Comparison of ENCODE assay signal across 8 cellular contexts in genomic region chr3:195154793-195155535, GRCh38.
DNase-seq lines count a peak whose midpoint lies in the region; ATAC-seq, FAIRE-seq and TF ChIP-seq lines count a peak whose summit lies in the region.

No MANE protein-coding gene starts in this region.

- no peaks in the 10 kb centered on the region for H3K9me3 ChIP-seq in HepG2 (ENCODE audit: low read length)

- no peak overlapping the region for H2AFZ ChIP-seq in HepG2 (ENCODE audit: low read length)

- BruUV-seq in HepG2 (replicated peaks; lab: Mats Ljungman, UMichigan), result no TSS peak

- no peak overlapping the region for H3K4me3 ChIP-seq in HepG2 (replicated peaks in 1 of 3; ENCODE audit: insufficient read depth in 1 of 3, low read depth in 2 of 3, low read length in 3 of 3)

- POLR2A ChIA-PET in HepG2 (lab: Yijun Ruan, JAX), result interaction anchor here (0.8 to 1.5 kb wide), 4 partner anchors 9 to 104 kb away, joined by 4 to 8 read pairs (median 5); no protein-coding TSS in a partner anchor

- no peaks in the 10 kb centered on the region for H4K20me1 ChIP-seq in HepG2 (ENCODE audit: insufficient read depth, low read length)

- TF ChIP-seq RAD21 in HepG2 (CRISPR knock-in tag; IDR thresholded peaks at IDR 0.05), result no peak

- peaks cover 88% of the 10 kb centered on the region for H3K4me1 ChIP-seq in HepG2 (ENCODE audit: insufficient read depth, low read length)

- H3K27ac ChIP-seq in HepG2 (ENCODE audit: extremely low read length, insufficient read depth, low read length), result peak overlapping the region; percentile 82

- peak; percentile 96 for FAIRE-seq in H54 (lab: Jason Lieb, UNC)
- FAIRE-seq in HepG2 (lab: Jason Lieb, UNC), result peak; percentile 94

- TF ChIP-seq EP300 in HepG2 (IDR thresholded peaks at IDR 0.05; ENCODE audit: low read depth in 2 of 2, low read length in 2 of 2), result peak in 1 of 2 experiments; percentile 83; a peak in 2 of 4 replicates
- TF ChIP-seq EP300 in HepG2 (CRISPR knock-in tag; IDR thresholded peaks at IDR 0.05; ENCODE audit: borderline replicate concordance), result peak; percentile 86; the same call in 1 of the 2 replicates

- 0 out of 5 replicates have a peak, but pooled peaks cover 2 to 3% of the 10 kb centered on the region in 2 experiments for H3K36me3 ChIP-seq in HepG2 (replicated peaks in 1 of 2; ENCODE audit: control insufficient read depth in 1 of 2, insufficient read depth in 2 of 2, low read length in 2 of 2)

- intact Hi-C loops in HepG2 (cut with micrococcal nuclease; ENCODE audit: unreplicated experiment), result no loop called here

- H3K79me2 ChIP-seq in HepG2 (ENCODE audit: insufficient read depth, low read length), result peaks cover 8% of the 10 kb centered on the region

- WGBS in HepG2 (ENCODE audit: low lambda C conversion rate), result 33% methylated on average over 10 of the region's 16 CpGs

- CTCF ChIA-PET in HepG2 (lab: Yijun Ruan, JAX; ENCODE audit: low intra/inter-chr PET ratio, low total read pairs), result no interaction called here

- peak; percentile 93 for ATAC-seq in HepG2
- ATAC-seq in stimulated activated naive CD8-positive, alpha-beta T cell treated with anti-CD3 and anti-CD28 coated beads, Interleukin-15, Interleukin-2, amounts not matched to agents 100 U/mL and 50 U/mL, for 24 hours, result peak; percentile 51
- no peak for ATAC-seq in HG02798 (IDR thresholded peaks at IDR 0.05; ENCODE audit: poor library complexity, unreplicated experiment)

- no peaks in the 10 kb centered on the region for H3K27me3 ChIP-seq in HepG2 (ENCODE audit: control insufficient read depth in 1 of 2, insufficient read depth in 2 of 2, low read length in 2 of 2)

- DNase-seq in AG08395 (ENCODE audit: low spot score), result peak; percentile 89
- peak; percentile 88 for DNase-seq in H54 (ENCODE audit: insufficient read length, low spot score)
- DNase-seq in NCI-H345 (lab: John Stamatoyannopoulos, UW), result peak; percentile 97
- peak; percentile 58 for DNase-seq in dedifferentiated amniotic fluid mesenchymal stem cell (ENCODE audit: extremely low spot score)
- DNase-seq in HepG2 (ENCODE audit: low spot score), result peak; percentile 91
- DNase-seq in stimulated activated naive CD8-positive, alpha-beta T cell treated with anti-CD3 and anti-CD28 coated beads, Interleukin-15, Interleukin-2, amounts not matched to agents 100 U/mL and 50 U/mL, for 24 hours, result no peak
- no peak for DNase-seq in activated naive CD4-positive, alpha-beta T cell (lab: John Stamatoyannopoulos, UW)

- peak overlapping the region; percentile 1; the same call in 1 of the 2 replicates for H3K9ac ChIP-seq in HepG2 (ENCODE audit: insufficient read depth, low read depth, low read length)

- TF ChIP-seq POLR2A in H54 (IDR thresholded peaks at IDR 0.05; ENCODE audit: low read depth, low read length), result no peak
- peak in 1 of 2 experiments; percentile 19; a peak in 1 of 4 replicates for TF ChIP-seq POLR2A in HepG2 (IDR thresholded peaks at IDR 0.05; ENCODE audit: insufficient read depth in 1 of 2, low read depth in 2 of 2, low read length in 2 of 2)

- in situ Hi-C loops in HepG2 (cut with HindIII; ENCODE audit: extremely low pct_ligation_motif_present, low pct_unique_long_range_greater_than_20kb), result no loop called here

- no peak for TF ChIP-seq CTCF in HepG2 (CRISPR knock-in tag; IDR thresholded peaks at IDR 0.05)

- H3K4me2 ChIP-seq in HepG2 (ENCODE audit: low read depth, low read length), result peak overlapping the region; percentile 31

TF ChIP-seq in HepG2, 621 proteins besides CTCF, POLR2A, EP300 and RAD21 (continues in another document):
- TF ChIP-seq ZNF414 (CRISPR knock-in tag; IDR thresholded peaks at IDR 0.05) (peak; percentile 75), ZMYM2 (CRISPR knock-in tag; IDR thresholded peaks at IDR 0.05) (no peak), ZXDC (CRISPR knock-in tag; IDR thresholded peaks at IDR 0.05) (no peak; the same call in 1 of the 2 replicates), ZNF337 (CRISPR knock-in tag; IDR thresholded peaks at IDR 0.05; ENCODE audit: borderline replicate concordance, low read depth) (no peak), ARID3A (IDR thresholded peaks at IDR 0.05; ENCODE audit: low read depth, low read length) (no peak), GABPB1 (CRISPR knock-in tag; IDR thresholded peaks at IDR 0.05) (peak; percentile 39; the same call in 1 of the 2 replicates), IRX3 (CRISPR knock-in tag; IDR thresholded peaks at IDR 0.05; ENCODE audit: borderline replicate concordance, low read depth) (0 out of 2 replicates have a peak, but pooled peaks have one; percentile 14), ZNF180 (CRISPR knock-in tag; IDR thresholded peaks at IDR 0.05; ENCODE audit: borderline replicate concordance, low read depth) (no peak), ZNF263 (CRISPR knock-in tag; IDR thresholded peaks at IDR 0.05) (no peak; the same call in 1 of the 2 replicates), ZSCAN20 (CRISPR knock-in tag; IDR thresholded peaks at IDR 0.05; ENCODE audit: borderline replicate concordance) (no peak), CREM (IDR thresholded peaks at IDR 0.05) (peak; percentile 79), CREM (CRISPR knock-in tag; IDR thresholded peaks at IDR 0.05) (no peak), MIER3 (CRISPR knock-in tag; IDR thresholded peaks at IDR 0.05; ENCODE audit: borderline replicate concordance) (peak; percentile 48; the same call in 1 of the 2 replicates), CREB3 (CRISPR knock-in tag; IDR thresholded peaks at IDR 0.05) (0 out of 2 replicates have a peak, but pooled peaks have one; percentile 26), JUNB (CRISPR knock-in tag; IDR thresholded peaks at IDR 0.05; ENCODE audit: borderline replicate concordance) (no peak), ZNF251 (CRISPR knock-in tag; IDR thresholded peaks at IDR 0.05) (no peak), ZNF354B (CRISPR knock-in tag; IDR thresholded peaks at IDR 0.05) (no peak), SOX6 (IDR thresholded peaks at IDR 0.05) (no peak), SOX6 (CRISPR knock-in tag; IDR thresholded peaks at IDR 0.05) (peak; percentile 88), GATA4 (IDR thresholded peaks at IDR 0.05; ENCODE audit: borderline replicate concordance, low read depth) (peak; percentile 86), ZNF468 (CRISPR knock-in tag; IDR thresholded peaks at IDR 0.05) (no peak), GATAD1 (CRISPR knock-in tag; IDR thresholded peaks at IDR 0.05) (peak; percentile 27; the same call in 1 of the 2 replicates), ZKSCAN5 (CRISPR knock-in tag; IDR thresholded peaks at IDR 0.05) (no peak), EHMT2 (IDR thresholded peaks at IDR 0.05; ENCODE audit: borderline replicate concordance, low read depth, low read length) (no peak)

Comparison
In these comparisons a context has a peak if more than half of its experiments do, and no peak if none do; other contexts are left out.
1. DNase-seq: peak in AG08395 (single experiment), H54 (single experiment), NCI-H345 (single experiment), dedifferentiated amniotic fluid mesenchymal stem cell (single experiment) and HepG2 (single experiment); none in stimulated activated naive CD8-positive, alpha-beta T cell treated with anti-CD3 and anti-CD28 coated beads, Interleukin-15, Interleukin-2, amounts not matched to agents 100 U/mL and 50 U/mL, for 24 hours (single experiment) and activated naive CD4-positive, alpha-beta T cell (0 of 4).